9 cellular contexts compared by ENCODE assay signal in genomic region chr10:114544045-114544659, GRCh38.
A peak's percentile ranks its signal among the peaks of the same experiment; 100 is the strongest.
DNase-seq lines count a peak whose midpoint lies in the region; ATAC-seq and TF ChIP-seq lines count a peak whose summit lies in the region.
"Had no signal": no experiment of that assay in that cellular context is flagged by ENCODE, and none has a peak within 500 bp of the region (broad histone marks: within the 10 kb centered on the region; RNA-seq: fewer than 3 reads in every experiment).

No MANE protein-coding gene starts in this region.

- H3K27me3 ChIP-seq in stomach: no peaks in the 10 kb centered on the region

- H3K4me1 ChIP-seq in stomach: peaks cover 21 to 56% (median 29%) of the 10 kb centered on the region in 4 donors

- no peak for TF ChIP-seq POLR2A in stomach (IDR thresholded peaks at IDR 0.05)

- no peak for TF ChIP-seq CTCF in stomach (IDR thresholded peaks at IDR 0.05)

- intact Hi-C loops in stomach (cut with DNase I; ENCODE audit: low total_unique reads): loop anchor here (10.0 kb wide), 1 partner anchor 251 kb away; no protein-coding TSS in a partner anchor

- ATAC-seq in GM19025 (IDR thresholded peaks at IDR 0.05; ENCODE audit: low read depth, unreplicated experiment) (peak; percentile 88), HG03108 (IDR thresholded peaks at IDR 0.05; ENCODE audit: unreplicated experiment) (peak; percentile 98), esophagus mucosa (peak; percentile 86)
- ATAC-seq: K562 had no signal

- 46 to 63% (median 60%) methylated on average over 5 to 9 of the region's 9 CpGs for WGBS in stomach, 5 donors

- no peak overlapping the region for H3K4me3 ChIP-seq in stomach
- H3K4me3 ChIP-seq: K562 had no signal

- no peaks in the 10 kb centered on the region for H3K9me3 ChIP-seq in stomach

- peaks cover 0 to 22% (median 0%) of the 10 kb centered on the region in 4 donors for H3K36me3 ChIP-seq in stomach

- peak; percentile 33 for DNase-seq in activated CD4-positive, CD25-positive, alpha-beta regulatory T cell treated with anti-CD3 and anti-CD28 coated beads, Interleukin-2, amount 50 U/mL, for 16 hours (ENCODE audit: low read depth, low spot score)
- DNase-seq in stomach: peak; percentile 52
- DNase-seq in GF-D8 (lab: John Stamatoyannopoulos, UW): no peak
- DNase-seq in NCI-H128 (lab: John Stamatoyannopoulos, UW; ENCODE audit: unreplicated experiment): no peak
- DNase-seq in NCI-H1417 treated with DMSO at 0.1 percent for 48 hours (lab: John Stamatoyannopoulos, UW): no peak

- H3K27ac ChIP-seq in stomach: peak overlapping the region; percentile 17 to 80 (median 33)

- no peak for TF ChIP-seq EP300 in stomach (IDR thresholded peaks at IDR 0.05)

Comparison
In these comparisons a context has a peak if more than half of its experiments do, and no peak if none do; other contexts are left out.
1. DNase-seq: peak in activated CD4-positive, CD25-positive, alpha-beta regulatory T cell treated with anti-CD3 and anti-CD28 coated beads, Interleukin-2, amount 50 U/mL, for 16 hours (single experiment) and stomach (single experiment); none in GF-D8 (single experiment), NCI-H128 (single experiment) and NCI-H1417 treated with DMSO at 0.1 percent for 48 hours (single experiment).
2. Peak in every context shown above with its lines, with median percentiles within 50 percentile points of each other: ATAC-seq.